In the genomic region with DNA sequence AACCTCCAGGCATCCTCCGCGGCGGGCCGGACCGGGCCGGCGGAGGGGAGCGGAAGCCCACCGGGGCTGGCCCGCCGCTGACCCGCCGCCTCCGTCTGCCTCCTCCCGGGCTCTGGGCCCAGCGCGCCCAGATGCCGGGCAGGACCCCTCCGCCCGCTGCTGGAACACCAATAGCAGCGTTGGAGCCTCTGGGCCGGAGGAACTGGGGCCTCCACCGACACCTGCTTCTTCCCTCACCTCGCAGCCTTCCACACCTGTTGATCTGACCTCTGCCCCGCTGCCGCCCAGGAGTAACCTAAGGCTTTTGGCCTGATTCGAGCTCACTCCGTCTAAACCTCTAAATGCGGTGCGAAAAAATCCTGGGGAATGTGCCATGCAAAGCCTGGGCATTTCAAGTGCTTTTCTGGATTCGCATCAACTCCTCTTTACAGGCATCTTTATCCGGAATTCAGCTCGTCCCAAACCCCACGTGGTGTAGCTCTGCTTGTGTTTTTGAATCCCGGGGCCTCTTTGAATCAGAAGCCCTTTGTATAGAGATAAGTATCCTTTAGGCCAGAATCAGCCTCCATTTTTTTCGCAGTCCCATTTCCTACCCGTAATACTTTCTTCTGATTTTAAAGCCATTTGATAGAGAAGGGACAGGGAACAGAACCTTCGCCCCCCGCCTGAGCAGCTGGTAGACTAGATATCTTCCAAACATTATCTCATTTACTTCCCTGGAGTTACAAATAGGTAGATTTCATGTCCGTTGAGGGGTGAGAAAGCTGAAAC, we compare ENCODE assay signal across 8 cellular contexts. TPM values are rescaled to one million over a fixed set of nuclear protein-coding genes. Genes with fewer than 3 reads are reported as not detected.
A peak's percentile ranks its signal among the peaks of the same experiment; 100 is the strongest.
DNase-seq lines count a peak whose midpoint lies in the region; ATAC-seq, FAIRE-seq and TF ChIP-seq lines count a peak whose summit lies in the region.

No MANE protein-coding gene starts in this region.

- H3K79me2 ChIP-seq in astrocyte (ENCODE audit: insufficient read depth, low read length): peaks cover 75% of the 10 kb centered on the region

- no peak for TF ChIP-seq CTCF in astrocyte (IDR thresholded peaks at IDR 0.05; ENCODE audit: insufficient read depth, low read depth, low read length)
- no peak for TF ChIP-seq CTCF in kidney epithelial cell (IDR thresholded peaks at IDR 0.05; ENCODE audit: insufficient read depth, low read length, poor library complexity, severe bottlenecking)
- no peak for TF ChIP-seq CTCF in spleen (IDR thresholded peaks at IDR 0.05 in 8 of 11, conservative IDR thresholded peaks at IDR 0.05 in 3 of 11)
- TF ChIP-seq CTCF in GM13976 (IDR thresholded peaks at IDR 0.05; ENCODE audit: borderline replicate concordance, control extremely low read depth, extremely low read depth, insufficient read depth, missing control alignments): no peak

- no peak for DNase-seq in stimulated activated naive CD8-positive, alpha-beta T cell treated with anti-CD3 and anti-CD28 coated beads, Interleukin-15, Interleukin-2, amounts not matched to agents 100 U/mL and 50 U/mL, for 24 hours
- DNase-seq in NCI-H1105 treated with DMSO at 0.1 percent for 48 hours (lab: John Stamatoyannopoulos, UW) (peak; percentile 74), astrocyte (ENCODE audit: low read depth) (peak; percentile 58), kidney epithelial cell (ENCODE audit: low read depth) (no peak), spleen (no peak), NCI-H748 treated with DMSO at 0.1 percent for 48 hours (lab: John Stamatoyannopoulos, UW) (no peak), GM13976 (ENCODE audit: low spot score) (no peak)

- peak overlapping the region; percentile 89 for H3K9ac ChIP-seq in astrocyte (ENCODE audit: low read length)

- peak overlapping the region; percentile 97 for H3K4me2 ChIP-seq in astrocyte (ENCODE audit: low read length)

- no peaks in the 10 kb centered on the region for H3K36me3 ChIP-seq in astrocyte (ENCODE audit: insufficient read depth, low read length)
- H3K36me3 ChIP-seq in kidney epithelial cell (ENCODE audit: control insufficient read depth, insufficient read depth, low read length): no peaks in the 10 kb centered on the region
- H3K36me3 ChIP-seq in spleen: no peaks in the 10 kb centered on the region

- TF ChIP-seq POLR2A in spleen (IDR thresholded peaks at IDR 0.05): no peak

- ATAC-seq in stimulated activated naive CD8-positive, alpha-beta T cell treated with anti-CD3 and anti-CD28 coated beads, Interleukin-15, Interleukin-2, amounts not matched to agents 100 U/mL and 50 U/mL, for 24 hours: no peak

- peak overlapping the region; percentile 43 for H3K27ac Mint-ChIP-seq in stimulated activated naive CD8-positive, alpha-beta T cell treated with anti-CD3 and anti-CD28 coated beads, Interleukin-15, Interleukin-2, amounts not matched to agents 100 ng/mL and 50 ng/mL, for 24 hours
- peak overlapping the region; percentile 90 for H3K27ac Mint-ChIP-seq in astrocyte (ENCODE audit: unreplicated experiment)

- H2AFZ ChIP-seq in astrocyte (ENCODE audit: low read depth, low read length): peak overlapping the region; percentile 65

- FAIRE-seq in astrocyte (lab: Jason Lieb, UNC): no peak

- peaks cover 36% of the 10 kb centered on the region for H4K20me1 ChIP-seq in astrocyte (ENCODE audit: insufficient read depth, low read length)

- H3K4me3 ChIP-seq in astrocyte (ENCODE audit: insufficient read depth, low read depth, low read length) (peak overlapping the region; percentile 62), kidney epithelial cell (ENCODE audit: low read depth, low read length) (peak overlapping the region; percentile 95), spleen (peak overlapping the region; percentile 59 to 76 (median 60))

- peaks cover 31% of the 10 kb centered on the region for H3K27me3 Mint-ChIP-seq in stimulated activated naive CD8-positive, alpha-beta T cell treated with anti-CD3 and anti-CD28 coated beads, Interleukin-15, Interleukin-2, amounts not matched to agents 100 ng/mL and 50 ng/mL, for 24 hours
- H3K27me3 Mint-ChIP-seq in astrocyte (ENCODE audit: low read depth, unreplicated experiment): no peaks in the 10 kb centered on the region

- H3K27ac ChIP-seq in astrocyte (ENCODE audit: low read depth, low read length) (peak overlapping the region; percentile 85), spleen (peak overlapping the region; percentile 69 to 95 (median 94))

- intact Hi-C loops in spleen (cut with DNase I; ENCODE audit: low total_unique reads): no loop called here

- no peaks in the 10 kb centered on the region for H3K9me3 Mint-ChIP-seq in stimulated activated naive CD8-positive, alpha-beta T cell treated with anti-CD3 and anti-CD28 coated beads, Interleukin-15, Interleukin-2, amounts not matched to agents 100 ng/mL and 50 ng/mL, for 24 hours
- no peaks in the 10 kb centered on the region for H3K9me3 Mint-ChIP-seq in astrocyte (ENCODE audit: unreplicated experiment)

- 15 to 29% (median 19%) methylated on average over 28 to 40 of the region's 40 CpGs for WGBS in spleen, 5 donors

- H3K4me1 ChIP-seq in astrocyte (ENCODE audit: insufficient read depth, low read length): peaks cover 35% of the 10 kb centered on the region
- peaks cover 6 to 71% (median 51%) of the 10 kb centered on the region in 6 donors for H3K4me1 ChIP-seq in spleen

- in situ Hi-C loops in GM13976 (cut with MboI; ENCODE audit: low sequenced_read_pairs, unreplicated experiment): no loop called here

- peaks cover 24% of the 10 kb centered on the region for H3K4me1 Mint-ChIP-seq in stimulated activated naive CD8-positive, alpha-beta T cell treated with anti-CD3 and anti-CD28 coated beads, Interleukin-15, Interleukin-2, amounts not matched to agents 100 ng/mL and 50 ng/mL, for 24 hours (ENCODE audit: low read depth)
- H3K4me1 Mint-ChIP-seq in astrocyte (ENCODE audit: low read depth, unreplicated experiment): peaks cover 35% of the 10 kb centered on the region

- H3K4me3 Mint-ChIP-seq in stimulated activated naive CD8-positive, alpha-beta T cell treated with anti-CD3 and anti-CD28 coated beads, Interleukin-15, Interleukin-2, amounts not matched to agents 100 ng/mL and 50 ng/mL, for 24 hours: peak overlapping the region; percentile 73
- peak overlapping the region; percentile 91 for H3K4me3 Mint-ChIP-seq in astrocyte (ENCODE audit: unreplicated experiment)

- H3K9me3 ChIP-seq in astrocyte (ENCODE audit: insufficient read depth, low read depth, low read length) (no peaks in the 10 kb centered on the region), spleen (no peaks in the 10 kb centered on the region)

- H3K27me3 ChIP-seq in astrocyte (ENCODE audit: insufficient read depth, low read length) (no peaks in the 10 kb centered on the region), kidney epithelial cell (ENCODE audit: control insufficient read depth, insufficient read depth, low read length) (no peaks in the 10 kb centered on the region), spleen (replicated peaks in 1 of 7) (peaks cover 0 to 50% (median 16%) of the 10 kb centered on the region in 7 donors)

- H3K36me3 Mint-ChIP-seq in stimulated activated naive CD8-positive, alpha-beta T cell treated with anti-CD3 and anti-CD28 coated beads, Interleukin-15, Interleukin-2, amounts not matched to agents 100 ng/mL and 50 ng/mL, for 24 hours (ENCODE audit: low read depth): no peaks in the 10 kb centered on the region
- H3K36me3 Mint-ChIP-seq in astrocyte (ENCODE audit: low read depth, unreplicated experiment): peaks cover 15% of the 10 kb centered on the region

RNA-seq across cellular contexts. Expression of gene CNN3, which starts 0.7 kb away (rescaled TPM):
- 515 and 538 TPM in 2 replicates for total RNA-seq in astrocyte
- 223 and 226 TPM in 2 replicates for total RNA-seq in kidney epithelial cell
- 100 to 1,000 TPM in 6 of 7 donors, 10 to 100 TPM in 1; 83.8 to 124 (median 111) TPM for total RNA-seq in spleen
- 10 to 100 TPM; 27.4 to 94.1 (median 54.8) TPM for polyA plus RNA-seq in spleen

Comparison
In these comparisons a context has a peak if more than half of its experiments do, and no peak if none do; other contexts are left out.
1. DNase-seq: peak in NCI-H1105 treated with DMSO at 0.1 percent for 48 hours (single experiment) and astrocyte (single experiment); none in stimulated activated naive CD8-positive, alpha-beta T cell treated with anti-CD3 and anti-CD28 coated beads, Interleukin-15, Interleukin-2, amounts not matched to agents 100 U/mL and 50 U/mL, for 24 hours (single experiment), kidney epithelial cell (single experiment), spleen (single experiment), NCI-H748 treated with DMSO at 0.1 percent for 48 hours (single experiment) and GM13976 (single experiment).
2. Peak in every context shown above with its lines, with median percentiles within 50 percentile points of each other: H3K4me3 ChIP-seq.